1 cellular context compared by ENCODE assay signal in genomic region chr20:49698477-49698876, GRCh38.
TF ChIP-seq lines count a peak whose summit lies in the region.

No MANE protein-coding gene starts in this region.

TF ChIP-seq in WTC11, 78 proteins besides CTCF, POLR2A, EP300 and RAD21 (continued from another document):
- TF ChIP-seq STAT6 (CRISPR knock-in tag; conservative IDR thresholded peaks at IDR 0.05; ENCODE audit: low read depth) (no peak), IRF1 (CRISPR knock-in tag; IDR thresholded peaks at IDR 0.05) (no peak), ATF2 (CRISPR knock-in tag; IDR thresholded peaks at IDR 0.05; ENCODE audit: borderline replicate concordance, low read depth) (no peak), ZNF281 (CRISPR knock-in tag; IDR thresholded peaks at IDR 0.05) (no peak), AFF4 (CRISPR knock-in tag; IDR thresholded peaks at IDR 0.05; ENCODE audit: borderline replicate concordance) (no peak)
